ENCODE assay signal across 1 cellular context in genomic region chr6:157821342-157822033, GRCh38.
TF ChIP-seq lines count a peak whose summit lies in the region.

No MANE protein-coding gene starts in this region.

TF ChIP-seq in IMR-90, 13 proteins besides CTCF, POLR2A, EP300 and RAD21:
- TF ChIP-seq ELK1 (IDR thresholded peaks at IDR 0.05; ENCODE audit: borderline replicate concordance, low read depth, low read length) (no peak), MXI1 (IDR thresholded peaks at IDR 0.05; ENCODE audit: borderline replicate concordance, low read depth, low read length) (no peak), MAZ (IDR thresholded peaks at IDR 0.05; ENCODE audit: borderline replicate concordance, low read depth, low read length) (no peak), SMC3 (IDR thresholded peaks at IDR 0.05; ENCODE audit: low read depth, low read length) (no peak), FOS (IDR thresholded peaks at IDR 0.05; ENCODE audit: low read depth, low read length) (no peak)
